27 cellular contexts compared by ENCODE assay signal in the genomic region with DNA sequence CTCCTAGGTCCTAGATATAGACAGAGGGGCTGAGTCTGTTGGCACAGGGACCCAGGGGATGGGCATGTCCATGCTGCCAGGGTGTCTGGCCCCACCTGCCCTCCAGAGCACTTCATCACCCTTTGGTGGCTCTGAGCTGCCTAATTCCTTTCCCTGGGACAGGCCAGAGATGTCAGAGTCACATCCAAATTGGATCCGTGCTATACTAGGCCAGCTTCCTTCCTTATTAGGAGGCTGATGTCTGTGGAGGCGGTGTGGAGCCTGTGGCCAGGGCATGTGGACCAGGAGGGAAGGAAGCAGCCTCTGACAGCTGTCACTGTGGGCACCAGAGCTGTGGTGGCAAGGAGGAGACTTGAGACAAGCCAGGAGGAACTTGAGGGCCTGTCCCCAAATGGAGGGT.
DNase-seq lines count a peak whose midpoint lies in the region; ATAC-seq, FAIRE-seq and TF ChIP-seq lines count a peak whose summit lies in the region.
"Had no signal": no experiment of that assay in that cellular context is flagged by ENCODE, and none has a peak within 500 bp of the region (broad histone marks: within the 10 kb centered on the region; RNA-seq: fewer than 3 reads in every experiment).

No MANE protein-coding gene starts in this region.

- no TSS peak for BruUV-seq in HepG2 (replicated peaks; lab: Mats Ljungman, UMichigan)

- H3K36me3 ChIP-seq in esophagus squamous epithelium: no peaks in the 10 kb centered on the region
- no peaks in the 10 kb centered on the region for H3K36me3 ChIP-seq in HepG2 (replicated peaks in 1 of 2; ENCODE audit: control insufficient read depth in 1 of 2, insufficient read depth in 2 of 2, low read length in 2 of 2)
- H3K36me3 ChIP-seq in upper lobe of left lung: no peaks in the 10 kb centered on the region
- H3K36me3 ChIP-seq: thoracic aorta had no signal

- no peaks in the 10 kb centered on the region for H3K9me3 ChIP-seq in esophagus squamous epithelium
- no peaks in the 10 kb centered on the region for H3K9me3 ChIP-seq in HepG2 (ENCODE audit: low read length)
- no peaks in the 10 kb centered on the region for H3K9me3 ChIP-seq in upper lobe of left lung
- H3K9me3 ChIP-seq: body of pancreas, psoas muscle, thoracic aorta had no signal

- in situ Hi-C loops in KBM-7 (cut with MboI; ENCODE audit: low pct_unique_long_range_greater_than_20kb, low sequenced_read_pairs): no loop called here
- in situ Hi-C loops in HepG2 (cut with HindIII; ENCODE audit: extremely low pct_ligation_motif_present, low pct_unique_long_range_greater_than_20kb): no loop called here

- H3K9ac ChIP-seq in HepG2 (ENCODE audit: insufficient read depth, low read depth, low read length): no peak overlapping the region

- 50% methylated on average over 1 of the region's 2 CpGs; no CpG with 5 or more reads in 1 of the 2 donors for WGBS in esophagus squamous epithelium, 2 donors
- WGBS in HepG2 (ENCODE audit: low lambda C conversion rate): no CpG with 5 or more reads among the region's 2 CpGs
- 43 to 45% methylated on average over 2 of the region's 2 CpGs for WGBS in upper lobe of left lung, 2 donors

- no peaks in the 10 kb centered on the region for H3K27me3 ChIP-seq in esophagus squamous epithelium
- peaks cover 0 to 5% of the 10 kb centered on the region in 2 experiments; a peak in 2 of 5 replicates for H3K27me3 ChIP-seq in HepG2 (ENCODE audit: control insufficient read depth in 1 of 2, insufficient read depth in 2 of 2, low read length in 2 of 2)
- no peaks in the 10 kb centered on the region for H3K27me3 ChIP-seq in upper lobe of left lung
- H3K27me3 ChIP-seq: body of pancreas had no signal

- CTCF ChIA-PET in HepG2 (lab: Yijun Ruan, JAX; ENCODE audit: low intra/inter-chr PET ratio, low total read pairs): no interaction called here

- peak; percentile 11; the same call in 2 of the 3 replicates for ATAC-seq in HepG2
- no peak for ATAC-seq in upper lobe of left lung (ENCODE audit: low FRiP score in 2 of 2)
- ATAC-seq: activated CD8-positive, alpha-beta T cell treated with anti-CD3 and anti-CD28 coated beads for 36 hours; body of pancreas; stimulated activated effector memory CD8-positive, alpha-beta T cell treated with anti-CD3 and anti-CD28 coated beads, Interleukin-12 subunit alpha, Interleukin-12 subunit beta, amount 100 ng/mL, for 72 hours had no signal

- no peaks in the 10 kb centered on the region for H3K4me1 Mint-ChIP-seq in activated T-cell treated with anti-CD3 and anti-CD28 coated beads, Interleukin-2, amount 50 U/mL, for 24 hours (ENCODE audit: low read depth)
- H3K4me1 Mint-ChIP-seq: CD8-positive, alpha-beta memory T cell; endodermal cell; stimulated activated effector memory CD8-positive, alpha-beta T cell treated with anti-CD3 and anti-CD28 coated beads, Interleukin-12 subunit alpha, Interleukin-12 subunit beta, amount 100 ng/mL, for 72 hours had no signal

- no peak for TF ChIP-seq RAD21 in HepG2 (CRISPR knock-in tag; IDR thresholded peaks at IDR 0.05)

- intact Hi-C loops in esophagus squamous epithelium (cut with DNase I): no loop called here
- intact Hi-C loops in HepG2 (cut with micrococcal nuclease; ENCODE audit: unreplicated experiment): no loop called here

- H3K27ac Mint-ChIP-seq in activated T-cell treated with anti-CD3 and anti-CD28 coated beads, Interleukin-2, amount 50 U/mL, for 24 hours: no peak overlapping the region
- H3K27ac Mint-ChIP-seq: activated CD8-positive, alpha-beta T cell treated with anti-CD3 and anti-CD28 coated beads for 36 hours; endodermal cell; stimulated activated effector memory CD8-positive, alpha-beta T cell treated with anti-CD3 and anti-CD28 coated beads, Interleukin-12 subunit alpha, Interleukin-12 subunit beta, amount 100 ng/mL, for 72 hours had no signal

- no peak overlapping the region for H2AFZ ChIP-seq in HepG2 (ENCODE audit: low read length)

- no peak overlapping the region for H3K4me2 ChIP-seq in HepG2 (ENCODE audit: low read depth, low read length)

- TF ChIP-seq POLR2A in esophagus squamous epithelium (IDR thresholded peaks at IDR 0.05) (no peak), HepG2 (IDR thresholded peaks at IDR 0.05; ENCODE audit: insufficient read depth in 1 of 2, low read depth in 2 of 2, low read length in 2 of 2) (no peak), upper lobe of left lung (IDR thresholded peaks at IDR 0.05) (no peak)

- DNase-seq in KBM-7 (peak; percentile 28), esophagus squamous epithelium (lab: John Stamatoyannopoulos, UW) (no peak), HepG2 (ENCODE audit: low spot score) (no peak), upper lobe of left lung (no peak), NCI-H2029 treated with DMSO at 0.1 percent for 48 hours (lab: John Stamatoyannopoulos, UW) (no peak), COLO829 (ENCODE audit: low spot score) (no peak)
- no peak for DNase-seq in activated T-cell treated with anti-CD3 and anti-CD28 coated beads, Interleukin-2, amount 50 U/mL, for 24 hours
- DNase-seq: activated CD4-positive, CD25-positive, alpha-beta regulatory T cell; activated CD8-positive, alpha-beta T cell treated with anti-CD3 and anti-CD28 coated beads for 36 hours; activated gamma-delta T cell treated with Interleukin-2 at 50 U/mL for 16 hours; body of pancreas; CD8-positive, alpha-beta memory T cell; cortex of kidney; endodermal cell; H7; Kasumi-1; NCI-H1048; NCI-H187; NCI-H69; psoas muscle; stimulated activated CD4-positive, alpha-beta T cell treated with anti-CD3 and anti-CD28 coated beads, Interleukin-1b, Interleukin-23, amount 100 ng/mL, for 48 hours; T-helper 9 cell had no signal

- TF ChIP-seq EP300 in HepG2 (IDR thresholded peaks at IDR 0.05; ENCODE audit: low read depth in 2 of 2, low read length in 2 of 2): no peak
- TF ChIP-seq EP300 in HepG2 (CRISPR knock-in tag; IDR thresholded peaks at IDR 0.05; ENCODE audit: borderline replicate concordance): no peak
- TF ChIP-seq EP300 in upper lobe of left lung (IDR thresholded peaks at IDR 0.05): no peak

- H3K79me2 ChIP-seq in HepG2 (ENCODE audit: insufficient read depth, low read length): no peaks in the 10 kb centered on the region

- TF ChIP-seq CTCF in esophagus squamous epithelium (IDR thresholded peaks at IDR 0.05) (no peak), HepG2 (CRISPR knock-in tag; IDR thresholded peaks at IDR 0.05) (no peak), upper lobe of left lung (IDR thresholded peaks at IDR 0.05) (no peak)

- H3K4me1 ChIP-seq in esophagus squamous epithelium (peaks cover 0 to 13% (median 0%) of the 10 kb centered on the region in 3 donors), HepG2 (ENCODE audit: insufficient read depth, low read length) (peaks cover 11% of the 10 kb centered on the region), upper lobe of left lung (peaks cover 0 to 7% (median 3%) of the 10 kb centered on the region in 4 donors)
- H3K4me1 ChIP-seq: body of pancreas, psoas muscle had no signal

- no peaks in the 10 kb centered on the region for H3K36me3 Mint-ChIP-seq in activated T-cell treated with anti-CD3 and anti-CD28 coated beads, Interleukin-2, amount 50 U/mL, for 24 hours (ENCODE audit: low read depth)
- H3K36me3 Mint-ChIP-seq: CD8-positive, alpha-beta memory T cell; stimulated activated effector memory CD8-positive, alpha-beta T cell treated with anti-CD3 and anti-CD28 coated beads, Interleukin-12 subunit alpha, Interleukin-12 subunit beta, amount 100 ng/mL, for 72 hours had no signal

- H3K4me3 Mint-ChIP-seq in activated T-cell treated with anti-CD3 and anti-CD28 coated beads, Interleukin-2, amount 50 U/mL, for 24 hours: no peak overlapping the region
- H3K4me3 Mint-ChIP-seq: activated CD8-positive, alpha-beta T cell treated with anti-CD3 and anti-CD28 coated beads for 36 hours; CD8-positive, alpha-beta memory T cell; endodermal cell; stimulated activated effector memory CD8-positive, alpha-beta T cell treated with anti-CD3 and anti-CD28 coated beads, Interleukin-12 subunit alpha, Interleukin-12 subunit beta, amount 100 ng/mL, for 72 hours had no signal

- H3K27me3 Mint-ChIP-seq in activated T-cell treated with anti-CD3 and anti-CD28 coated beads, Interleukin-2, amount 50 U/mL, for 24 hours: no peaks in the 10 kb centered on the region
- H3K27me3 Mint-ChIP-seq: activated CD8-positive, alpha-beta T cell treated with anti-CD3 and anti-CD28 coated beads for 36 hours had no signal

- peak overlapping the region; percentile 16 to 65 (median 52) for H3K27ac ChIP-seq in esophagus squamous epithelium
- no peak overlapping the region for H3K27ac ChIP-seq in HepG2 (ENCODE audit: extremely low read length, insufficient read depth, low read length)
- peak overlapping the region in 3 of 4 donors; percentile 25 to 35 (median 27) for H3K27ac ChIP-seq in upper lobe of left lung
- H3K27ac ChIP-seq: body of pancreas, psoas muscle, RWPE1, skin epidermis, thoracic aorta had no signal

- 0 out of 2 replicates have a peak, but pooled peaks cover 2% of the 10 kb centered on the region for H4K20me1 ChIP-seq in HepG2 (ENCODE audit: insufficient read depth, low read length)

- H3K4me3 ChIP-seq in esophagus squamous epithelium (no peak overlapping the region), HepG2 (replicated peaks in 1 of 3; ENCODE audit: insufficient read depth in 1 of 3, low read depth in 2 of 3, low read length in 3 of 3) (no peak overlapping the region), upper lobe of left lung (no peak overlapping the region)
- H3K4me3 ChIP-seq: body of pancreas, psoas muscle, skin epidermis, thoracic aorta had no signal

- POLR2A ChIA-PET in HepG2 (lab: Yijun Ruan, JAX): no interaction called here

- no peak for FAIRE-seq in HepG2 (lab: Jason Lieb, UNC)
- FAIRE-seq: GM18507 had no signal

- no peaks in the 10 kb centered on the region for H3K9me3 Mint-ChIP-seq in activated T-cell treated with anti-CD3 and anti-CD28 coated beads, Interleukin-2, amount 50 U/mL, for 24 hours
- H3K9me3 Mint-ChIP-seq: activated CD8-positive, alpha-beta T cell treated with anti-CD3 and anti-CD28 coated beads for 36 hours; CD8-positive, alpha-beta memory T cell; endodermal cell; stimulated activated effector memory CD8-positive, alpha-beta T cell treated with anti-CD3 and anti-CD28 coated beads, Interleukin-12 subunit alpha, Interleukin-12 subunit beta, amount 100 ng/mL, for 72 hours had no signal

TF ChIP-seq in HepG2, 621 proteins besides CTCF, POLR2A, EP300 and RAD21 (continues in another document):
- TF ChIP-seq ZNF3 (CRISPR knock-in tag; IDR thresholded peaks at IDR 0.05) (no peak), ELF3 (CRISPR knock-in tag; IDR thresholded peaks at IDR 0.05) (no peak), RFX1 (IDR thresholded peaks at IDR 0.05) (no peak)
